In genomic region chr19:46603752-46604241, GRCh38 we compare ENCODE assay signal across 11 cellular contexts. TPM values are rescaled to one million over a fixed set of nuclear protein-coding genes. Genes with fewer than 3 reads are reported as not detected.
A peak's percentile ranks its signal among the peaks of the same experiment; 100 is the strongest.
DNase-seq lines count a peak whose midpoint lies in the region; ATAC-seq, FAIRE-seq and TF ChIP-seq lines count a peak whose summit lies in the region.
"Had no signal": no experiment of that assay in that cellular context is flagged by ENCODE, and none has a peak within 500 bp of the region (broad histone marks: within the 10 kb centered on the region; RNA-seq: fewer than 3 reads in every experiment).

No MANE protein-coding gene starts in this region.

- peak overlapping the region; percentile 100 for H3K4me3 ChIP-seq in HFF-Myc (replicated peaks; ENCODE audit: low read depth, low read length)

- H3K4me1 Mint-ChIP-seq in central memory CD8-positive, alpha-beta T cell: peaks cover 34% of the 10 kb centered on the region
- peaks cover 22 to 62% (median 46%) of the 10 kb centered on the region in 4 donors for H3K4me1 Mint-ChIP-seq in naive thymus-derived CD8-positive, alpha-beta T cell

- peak overlapping the region; percentile 96 for H3K27ac ChIP-seq in 22Rv1

- POLR2A ChIA-PET in naive thymus-derived CD8-positive, alpha-beta T cell (lab: Charles Lee): interaction anchor here (6.8 kb wide), 1 partner anchor 8 kb away, joined by 145 read pairs; no protein-coding TSS in a partner anchor

- no peak for DNase-seq in HFF-Myc (ENCODE audit: extremely low read depth, low read depth)
- no peak for DNase-seq in central memory CD8-positive, alpha-beta T cell (ENCODE audit: low spot score in 2 of 2)
- DNase-seq in naive thymus-derived CD8-positive, alpha-beta T cell: peak in 1 of 10 donors; percentile 14
- DNase-seq in urothelium cell line (ENCODE audit: low spot score): no peak
- no peak for DNase-seq in GOT3 (lab: John Stamatoyannopoulos, UW)
- no peak for DNase-seq in stimulated activated CD4-positive, alpha-beta T cell treated with anti-CD3 and anti-CD28 coated beads, Interleukin-2, amount 100 ng/mL, for 48 hours
- DNase-seq: NCI-H2227 treated with DMSO at 0.1 percent for 48 hours had no signal

- peak overlapping the region; percentile 96 for H3K27ac Mint-ChIP-seq in central memory CD8-positive, alpha-beta T cell (ENCODE audit: low read depth)
- peak overlapping the region in 9 of 10 donors; percentile 91 to 100 (median 97) for H3K27ac Mint-ChIP-seq in naive thymus-derived CD8-positive, alpha-beta T cell

- H3K36me3 Mint-ChIP-seq in central memory CD8-positive, alpha-beta T cell (ENCODE audit: insufficient read depth): peaks cover 26% of the 10 kb centered on the region
- H3K36me3 Mint-ChIP-seq in naive thymus-derived CD8-positive, alpha-beta T cell: peaks cover 0 to 35% (median 6%) of the 10 kb centered on the region in 3 donors

- no peak for FAIRE-seq in urothelium cell line (lab: Jason Lieb, UNC)

- TF ChIP-seq CTCF in 22Rv1 (IDR thresholded peaks at IDR 0.05) (no peak), HFF-Myc (IDR thresholded peaks at IDR 0.05; ENCODE audit: low read depth, low read length, missing control alignments) (no peak)

- ATAC-seq in central memory CD8-positive, alpha-beta T cell (replicated peaks; ENCODE audit: extremely low read depth, poor library complexity, severe bottlenecking): no peak
- no peak for ATAC-seq in naive thymus-derived CD8-positive, alpha-beta T cell
- no peak for ATAC-seq in activated CD4-positive, CD25-positive, alpha-beta regulatory T cell treated with anti-CD3 and anti-CD28 coated beads, Interleukin-2, amount 50 U/mL, for 24 hours

- no peaks in the 10 kb centered on the region for H3K27me3 Mint-ChIP-seq in central memory CD8-positive, alpha-beta T cell
- H3K27me3 Mint-ChIP-seq in naive thymus-derived CD8-positive, alpha-beta T cell: peaks cover 0 to 2% (median 0%) of the 10 kb centered on the region in 5 donors

- peak overlapping the region; percentile 88 for H3K4me3 Mint-ChIP-seq in central memory CD8-positive, alpha-beta T cell
- H3K4me3 Mint-ChIP-seq in naive thymus-derived CD8-positive, alpha-beta T cell: peak overlapping the region; percentile 94 to 100 (median 98)

- no peaks in the 10 kb centered on the region for H3K9me3 Mint-ChIP-seq in central memory CD8-positive, alpha-beta T cell
- H3K9me3 Mint-ChIP-seq in naive thymus-derived CD8-positive, alpha-beta T cell: peaks cover 0 to 3% (median 2%) of the 10 kb centered on the region in 9 donors

RNA-seq across cellular contexts. Expression of gene CALM3, which starts 2.7 kb away (rescaled TPM):
- total RNA-seq in naive thymus-derived CD8-positive, alpha-beta T cell: 100 to 1,000 TPM; 185 to 190 TPM
- polyA plus RNA-seq in naive thymus-derived CD8-positive, alpha-beta T cell: 100 to 1,000 TPM; 188 to 221 (median 214) TPM

RNA-seq across cellular contexts. Expression of gene PTGIR, which starts 21.1 kb away (rescaled TPM):
- under 1 TPM in 1 of 2 experiments, not detected in 1; 0.25 TPM for total RNA-seq in naive thymus-derived CD8-positive, alpha-beta T cell
- polyA plus RNA-seq in naive thymus-derived CD8-positive, alpha-beta T cell: 1 to 10 TPM in 1 of 3 donors, under 1 TPM in 2; 0.12 to 2.8 (median 0.55) TPM

RNA-seq across cellular contexts. Expression of gene GNG8, which starts 32.2 kb away (rescaled TPM):
- total RNA-seq in naive thymus-derived CD8-positive, alpha-beta T cell: not detected
- not detected for polyA plus RNA-seq in naive thymus-derived CD8-positive, alpha-beta T cell
- total RNA-seq: mononuclear cell, ureter had no signal

RNA-seq across cellular contexts. Expression of gene DACT3, which starts 57.2 kb away (rescaled TPM):
- under 1 TPM in 1 of 2 experiments, not detected in 1; 0.13 TPM for total RNA-seq in naive thymus-derived CD8-positive, alpha-beta T cell
- polyA plus RNA-seq in naive thymus-derived CD8-positive, alpha-beta T cell: under 1 TPM in 1 of 3 donors, not detected in 2; 0.13 TPM
